In the genomic region with DNA sequence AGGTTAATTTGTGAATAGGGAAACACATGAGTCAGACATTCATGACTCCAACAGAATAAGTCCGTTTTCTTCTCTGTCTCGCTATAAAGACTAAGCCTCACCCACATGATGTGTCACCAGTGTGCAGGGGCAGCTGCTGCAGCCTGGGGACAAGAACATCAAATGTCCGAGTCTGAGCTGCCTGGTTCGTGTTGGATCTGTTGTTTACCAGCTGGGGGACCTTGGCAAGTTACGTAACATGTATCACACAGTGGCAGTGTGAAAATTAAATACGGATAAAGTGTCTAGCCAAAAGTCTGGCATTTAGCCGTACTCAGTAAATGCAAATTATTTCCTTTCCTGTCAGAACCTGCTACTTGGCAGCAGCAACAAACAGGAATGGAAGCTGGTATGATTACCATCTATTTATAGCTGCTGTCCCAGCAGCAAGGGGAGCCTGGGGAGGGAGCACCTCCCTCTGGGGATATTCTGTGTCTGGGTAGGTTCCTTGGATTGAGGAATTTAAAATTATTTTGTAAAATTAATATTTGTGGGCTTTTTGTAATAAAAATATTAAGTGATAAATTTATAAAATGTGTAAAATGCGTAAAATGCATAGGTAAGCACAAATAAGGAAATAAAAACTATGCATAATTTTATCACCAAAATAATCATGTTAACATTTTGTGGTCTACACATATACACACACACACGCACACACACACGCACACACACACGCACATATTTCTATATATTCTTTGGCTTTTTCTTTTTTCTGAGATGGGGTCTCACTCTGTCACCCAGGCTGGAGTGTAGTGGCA, we compare ENCODE assay signal across 10 cellular contexts. TPM values are rescaled to one million over a fixed set of nuclear protein-coding genes. Genes with fewer than 3 reads are reported as not detected.
DNase-seq lines count a peak whose midpoint lies in the region; ATAC-seq, FAIRE-seq and TF ChIP-seq lines count a peak whose summit lies in the region.
"Had no signal": no experiment of that assay in that cellular context is flagged by ENCODE, and none has a peak within 500 bp of the region (broad histone marks: within the 10 kb centered on the region; RNA-seq: fewer than 3 reads in every experiment).

No MANE protein-coding gene starts in this region.

- H3K4me2 ChIP-seq in keratinocyte (ENCODE audit: control insufficient read depth, extremely low read depth, insufficient read depth, low read depth, low read length) = peak overlapping the region; percentile 96

- H3K36me3 ChIP-seq in breast epithelium (no peaks in the 10 kb centered on the region), keratinocyte (ENCODE audit: control insufficient read depth in 2 of 2, extremely low read depth in 1 of 2, insufficient read depth in 2 of 2, low read length in 2 of 2) (no peaks in the 10 kb centered on the region), upper lobe of right lung (no peaks in the 10 kb centered on the region)

- peaks cover 2% of the 10 kb centered on the region for H3K79me2 ChIP-seq in keratinocyte (ENCODE audit: control insufficient read depth, insufficient read depth, low read length)

- H2AFZ ChIP-seq in keratinocyte (ENCODE audit: control insufficient read depth, low read length) = peak overlapping the region; percentile 84

- no peaks in the 10 kb centered on the region for H3K9me3 Mint-ChIP-seq in activated CD4-positive, alpha-beta T cell treated with anti-CD3 and anti-CD28 coated beads for 36 hours (ENCODE audit: low read depth)
- H3K9me3 Mint-ChIP-seq: T-helper 1 cell treated with Interleukin-12 subunit alpha and Interleukin-12 subunit beta and Interleukin-4 antibody, amounts not matched to agents 30 μg/mL and 1 μg/mL, for 36 hours had no signal

- H3K4me1 ChIP-seq in breast epithelium = no peaks in the 10 kb centered on the region
- H3K4me1 ChIP-seq in keratinocyte (ENCODE audit: control insufficient read depth, extremely low read depth, insufficient read depth, low read length) = peaks cover 8% of the 10 kb centered on the region
- no peaks in the 10 kb centered on the region for H3K4me1 ChIP-seq in upper lobe of right lung

- H3K4me3 Mint-ChIP-seq in activated CD4-positive, alpha-beta T cell treated with anti-CD3 and anti-CD28 coated beads for 36 hours = no peak overlapping the region
- H3K4me3 Mint-ChIP-seq: T-helper 1 cell treated with Interleukin-12 subunit alpha and Interleukin-12 subunit beta and Interleukin-4 antibody, amounts not matched to agents 30 μg/mL and 1 μg/mL, for 36 hours had no signal

- H3K27ac ChIP-seq in breast epithelium = peak overlapping the region; percentile 78 to 88
- H3K27ac ChIP-seq in keratinocyte (ENCODE audit: control insufficient read depth, insufficient read depth, low read length) = peak overlapping the region; percentile 82
- H3K27ac ChIP-seq in upper lobe of right lung = no peak overlapping the region

- DNase-seq in NCI-H1092 treated with DMSO at 0.1 percent for 48 hours (lab: John Stamatoyannopoulos, UW) = peak; percentile 22
- DNase-seq in NCI-H1092 (lab: John Stamatoyannopoulos, UW) = no peak
- peak in 1 of 2 donors; percentile 83 for DNase-seq in breast epithelium (ENCODE audit: low spot score in 2 of 2)
- peak; percentile 63 for DNase-seq in keratinocyte (ENCODE audit: low read depth, low spot score)
- DNase-seq in upper lobe of right lung = no peak
- DNase-seq in GM10248 (ENCODE audit: extremely low spot score) = no peak
- DNase-seq in stimulated activated CD4-positive, alpha-beta T cell treated with anti-CD3 and anti-CD28 coated beads, Interleukin-4, amount 100 ng/mL, for 24 hours = no peak
- no peak for DNase-seq in activated CD4-positive, alpha-beta T cell treated with anti-CD3 and anti-CD28 coated beads for 36 hours

- H3K27ac Mint-ChIP-seq in activated CD4-positive, alpha-beta T cell treated with anti-CD3 and anti-CD28 coated beads for 36 hours = no peak overlapping the region
- H3K27ac Mint-ChIP-seq: T-helper 1 cell treated with Interleukin-12 subunit alpha and Interleukin-12 subunit beta and Interleukin-4 antibody, amounts not matched to agents 30 μg/mL and 1 μg/mL, for 36 hours had no signal

- CTCF ChIA-PET in GM10248 (lab: Yijun Ruan, JAX) = no interaction called here
- CTCF ChIA-PET in activated CD4-positive, alpha-beta T cell treated with anti-CD3 and anti-CD28 coated beads for 36 hours (lab: Charles Lee) = no interaction called here

- FAIRE-seq in keratinocyte (lab: Jason Lieb, UNC) = peak; percentile 91
- FAIRE-seq: A204.1 had no signal

- POLR2A ChIA-PET in GM10248 (lab: Yijun Ruan, JAX) = no interaction called here
- POLR2A ChIA-PET in activated CD4-positive, alpha-beta T cell treated with anti-CD3 and anti-CD28 coated beads for 36 hours (lab: Charles Lee) = no interaction called here

- H3K27me3 Mint-ChIP-seq in activated CD4-positive, alpha-beta T cell treated with anti-CD3 and anti-CD28 coated beads for 36 hours = peaks cover 3% of the 10 kb centered on the region

- peak overlapping the region; percentile 60 for H3K9ac ChIP-seq in keratinocyte (ENCODE audit: control insufficient read depth, extremely low read depth, insufficient read depth, low read length)

- peaks cover 1% of the 10 kb centered on the region for H3K36me3 Mint-ChIP-seq in activated CD4-positive, alpha-beta T cell treated with anti-CD3 and anti-CD28 coated beads for 36 hours (ENCODE audit: low read depth)

- H3K4me1 Mint-ChIP-seq in activated CD4-positive, alpha-beta T cell treated with anti-CD3 and anti-CD28 coated beads for 36 hours = peaks cover 2% of the 10 kb centered on the region

- H3K27me3 ChIP-seq in breast epithelium (no peaks in the 10 kb centered on the region), keratinocyte (ENCODE audit: control insufficient read depth, extremely low read depth, insufficient read depth, low read length) (no peaks in the 10 kb centered on the region), upper lobe of right lung (no peaks in the 10 kb centered on the region)

- TF ChIP-seq CTCF in breast epithelium (IDR thresholded peaks at IDR 0.05) (no peak), keratinocyte (optimal IDR thresholded peaks at IDR 0.05 in 1 of 3, IDR thresholded peaks at IDR 0.05 in 1 of 3, conservative IDR thresholded peaks at IDR 0.05 in 1 of 3; ENCODE audit: extremely low read depth in 1 of 3, insufficient read depth in 2 of 3, low read length in 3 of 3) (no peak), upper lobe of right lung (IDR thresholded peaks at IDR 0.05) (no peak), GM10248 (IDR thresholded peaks at IDR 0.05; ENCODE audit: control extremely low read depth, extremely low read depth, low read depth, missing control alignments) (no peak)

- intact Hi-C loops in breast epithelium (cut with DNase I; ENCODE audit: low total_unique reads) = no loop called here
- intact Hi-C loops in upper lobe of right lung (cut with DNase I) = no loop called here
- intact Hi-C loops in activated CD4-positive, alpha-beta T cell treated with anti-CD3 and anti-CD28 coated beads for 36 hours (cut with DNase I, micrococcal nuclease) = loop anchor here in 1 of 2 experiments (10.0 kb wide), 2 partner anchors 1494 to 1554 kb away; a partner anchor contains a TSS

- no peaks in the 10 kb centered on the region for H4K20me1 ChIP-seq in keratinocyte (ENCODE audit: control insufficient read depth, extremely low read depth, insufficient read depth, low read length)

- no peaks in the 10 kb centered on the region for H3K9me3 ChIP-seq in breast epithelium
- H3K9me3 ChIP-seq in keratinocyte (ENCODE audit: control insufficient read depth, low read depth, low read length) = no peaks in the 10 kb centered on the region
- no peaks in the 10 kb centered on the region for H3K9me3 ChIP-seq in upper lobe of right lung

- H3K4me3 ChIP-seq in breast epithelium = peak overlapping the region in 2 of 3 donors; percentile 8 to 27
- peak overlapping the region; percentile 11 to 63 (median 62) for H3K4me3 ChIP-seq in keratinocyte (ENCODE audit: control insufficient read depth in 2 of 3, extremely low read depth in 1 of 3, insufficient read depth in 2 of 3, low read depth in 1 of 3, low read length in 3 of 3)
- peak overlapping the region; percentile 3 for H3K4me3 ChIP-seq in upper lobe of right lung

- H3K9me1 ChIP-seq in keratinocyte (ENCODE audit: control insufficient read depth, extremely low read depth, insufficient read depth, low read length) = no peaks in the 10 kb centered on the region

- dilution Hi-C loops in keratinocyte (cut with MboI; ENCODE audit: extremely low pct_ligation_motif_present, low sequenced_read_pairs) = no loop called here

- TF ChIP-seq POLR2A in breast epithelium (IDR thresholded peaks at IDR 0.05) = no peak

- no peak for ATAC-seq in upper lobe of right lung
- ATAC-seq in activated CD4-positive, alpha-beta T cell treated with anti-CD3 and anti-CD28 coated beads for 36 hours = no peak

RNA-seq across cellular contexts. Expression of a gene that starts 1.3 kb away (rescaled TPM):
- total RNA-seq in breast epithelium = not detected
- not detected in 3 replicates for polyA plus RNA-seq in keratinocyte
- not detected for polyA plus RNA-seq in keratinocyte (2011; ENCODE audit: low read depth)
- polyA plus RNA-seq in keratinocyte (2011; cell fraction: cytosol; rRNA removed) = not detected in 2 replicates
- polyA plus RNA-seq in keratinocyte (2011; cell fraction: nucleus; rRNA removed) = not detected in 2 replicates
- 0.41 TPM in 1 of 2 replicates, not detected in the other for polyA plus RNA-seq in keratinocyte (2012; ENCODE audit: low replicate concordance)
- not detected in 3 replicates for polyA minus RNA-seq in keratinocyte
- polyA minus RNA-seq in keratinocyte (2011; cell fraction: cytosol; rRNA and poly(A)+ RNA removed) = not detected
- not detected in 2 replicates for polyA minus RNA-seq in keratinocyte (2011; cell fraction: nucleus; rRNA and poly(A)+ RNA removed)
- total RNA-seq in upper lobe of right lung = not detected
- total RNA-seq in activated CD4-positive, alpha-beta T cell treated with anti-CD3 and anti-CD28 coated beads for 36 hours = not detected

RNA-seq across cellular contexts. Expression of a gene that starts 4.8 kb away (rescaled TPM):
- total RNA-seq in breast epithelium (10 to 100 TPM; 11.5 to 20.8 (median 18.7) TPM), upper lobe of right lung (11.5 TPM)
- polyA plus RNA-seq in keratinocyte = 13.7 to 21.3 TPM (median 17.0 TPM) in 3 replicates
- polyA plus RNA-seq in keratinocyte (2011; ENCODE audit: low read depth) = 14.2 TPM
- polyA plus RNA-seq in keratinocyte (2011; cell fraction: cytosol; rRNA removed) = 9.3 and 20.6 TPM in 2 replicates
- 17.2 and 19.6 TPM in 2 replicates for polyA plus RNA-seq in keratinocyte (2011; cell fraction: nucleus; rRNA removed)
- 13.2 and 16.5 TPM in 2 replicates for polyA plus RNA-seq in keratinocyte (2012; ENCODE audit: low replicate concordance)
- polyA minus RNA-seq in keratinocyte = 8.3 to 25.0 TPM (median 13.4 TPM) in 3 replicates
- polyA minus RNA-seq in keratinocyte (2011; cell fraction: cytosol; rRNA and poly(A)+ RNA removed) = 16.5 TPM
- 15.5 and 18.0 TPM in 2 replicates for polyA minus RNA-seq in keratinocyte (2011; cell fraction: nucleus; rRNA and poly(A)+ RNA removed)
- 10 to 100 TPM; 16.9 to 18.5 TPM for total RNA-seq in activated CD4-positive, alpha-beta T cell treated with anti-CD3 and anti-CD28 coated beads for 36 hours

Comparison
In these comparisons a context has a peak if more than half of its experiments do, and no peak if none do; other contexts are left out.
1. DNase-seq: peak in NCI-H1092 treated with DMSO at 0.1 percent for 48 hours (single experiment) and keratinocyte (single experiment); none in NCI-H1092 (single experiment), upper lobe of right lung (single experiment), GM10248 (single experiment), stimulated activated CD4-positive, alpha-beta T cell treated with anti-CD3 and anti-CD28 coated beads, Interleukin-4, amount 100 ng/mL, for 24 hours (single experiment) and activated CD4-positive, alpha-beta T cell treated with anti-CD3 and anti-CD28 coated beads for 36 hours (single experiment).
2. H3K4me3 ChIP-seq: peak in every context shown above with its lines; median percentile 62 in keratinocyte; 18 in breast epithelium; 3 in upper lobe of right lung.